In the genomic region with DNA sequence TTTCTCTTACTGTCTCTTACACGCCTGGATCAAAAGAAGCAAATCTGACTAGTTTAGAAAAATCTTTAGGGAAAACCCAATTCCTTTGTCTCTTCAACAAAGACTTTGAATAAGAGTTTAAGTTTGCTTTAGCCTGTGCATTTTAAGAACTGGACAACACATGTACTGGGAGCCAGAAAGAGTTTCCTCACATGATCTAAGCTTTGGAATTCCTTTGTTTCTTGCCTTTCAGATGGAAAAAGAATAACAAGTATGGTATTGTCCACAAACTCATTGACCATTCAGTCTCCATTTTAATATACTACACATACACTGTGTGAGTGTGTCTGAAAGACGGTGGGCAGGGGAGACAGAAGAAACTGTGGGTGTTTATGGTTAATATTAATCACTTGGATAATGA, we compare ENCODE assay signal across 16 cellular contexts.
DNase-seq lines count a peak whose midpoint lies in the region; ATAC-seq and TF ChIP-seq lines count a peak whose summit lies in the region.
"Had no signal": no experiment of that assay in that cellular context is flagged by ENCODE, and none has a peak within 500 bp of the region (broad histone marks: within the 10 kb centered on the region; RNA-seq: fewer than 3 reads in every experiment).

No MANE protein-coding gene starts in this region.

- no peak for DNase-seq in CD4-positive, alpha-beta T cell
- peak in 1 of 2 experiments; percentile 20 for DNase-seq in SJSA1 (ENCODE audit: low read depth in 1 of 2, low spot score in 2 of 2)
- no peak for DNase-seq in endodermal cell
- DNase-seq in nephron progenitor cell: no peak
- DNase-seq in stimulated activated CD4-positive, alpha-beta T cell treated with anti-CD3 and anti-CD28 coated beads, Interleukin-12 subunit alpha, Interleukin-12 subunit beta, amount 100 ng/mL, for 4 hours: no peak
- DNase-seq in DMS 273 treated with DMSO at 0.1 percent for 48 hours (lab: John Stamatoyannopoulos, UW): no peak
- DNase-seq: activated T-cell treated with anti-CD3 and anti-CD28 coated beads, Interleukin-2, amount 50 U/mL, for 1 hour; BE2C; NCI-H2107; stimulated activated CD4-positive, alpha-beta T cell treated with anti-CD3 and anti-CD28 coated beads, Interleukin-4, amount 100 ng/mL, for 1 hour; stimulated activated naive CD4-positive, alpha-beta T cell; WERI-Rb-1 had no signal

- no peaks in the 10 kb centered on the region for H3K9me3 Mint-ChIP-seq in CD4-positive, alpha-beta T cell
- H3K9me3 Mint-ChIP-seq in endodermal cell (no peaks in the 10 kb centered on the region), nephron progenitor cell (peaks cover 3% of the 10 kb centered on the region)

- ATAC-seq in CD4-positive, alpha-beta T cell (ENCODE audit: poor library complexity): no peak
- no peak for ATAC-seq in GM18873 (IDR thresholded peaks at IDR 0.05; ENCODE audit: low FRiP score, unreplicated experiment)
- no peak for ATAC-seq in GM19351 (IDR thresholded peaks at IDR 0.05; ENCODE audit: unreplicated experiment)
- ATAC-seq: HCT116 had no signal

- intact Hi-C loops in CD4-positive, alpha-beta T cell (cut with DNase I, micrococcal nuclease): loop anchor here in 1 of 2 experiments (5.0 kb wide), 1 partner anchor 60 kb away; no protein-coding TSS in a partner anchor

- peaks cover 91% of the 10 kb centered on the region for H3K4me1 Mint-ChIP-seq in CD4-positive, alpha-beta T cell (ENCODE audit: low read depth)
- H3K4me1 Mint-ChIP-seq in endodermal cell: peaks cover 23% of the 10 kb centered on the region
- H3K4me1 Mint-ChIP-seq in nephron progenitor cell: peaks cover 38% of the 10 kb centered on the region

- no peaks in the 10 kb centered on the region for H3K27me3 ChIP-seq in CD4-positive, alpha-beta T cell (ENCODE audit: control insufficient read depth, insufficient read depth, low read length)
- H3K27me3 ChIP-seq in SJSA1 (replicated peaks) (no peaks in the 10 kb centered on the region), endodermal cell (ENCODE audit: control insufficient read depth, insufficient read depth, low read length, poor library complexity, severe bottlenecking) (no peaks in the 10 kb centered on the region)
- H3K27me3 ChIP-seq: BE2C had no signal

- peaks cover 51% of the 10 kb centered on the region for H3K36me3 Mint-ChIP-seq in CD4-positive, alpha-beta T cell (ENCODE audit: low read depth)
- H3K36me3 Mint-ChIP-seq in endodermal cell (ENCODE audit: low read depth): no peaks in the 10 kb centered on the region
- peaks cover 12% of the 10 kb centered on the region for H3K36me3 Mint-ChIP-seq in nephron progenitor cell (ENCODE audit: low read depth)

- H3K4me3 ChIP-seq in SJSA1: no peak overlapping the region
- no peak overlapping the region for H3K4me3 ChIP-seq in endodermal cell (ENCODE audit: low read length)
- H3K4me3 ChIP-seq: lung had no signal

- no peaks in the 10 kb centered on the region for H3K9me3 ChIP-seq in CD4-positive, alpha-beta T cell (ENCODE audit: control insufficient read depth, low read length)
- no peaks in the 10 kb centered on the region for H3K9me3 ChIP-seq in SJSA1 (replicated peaks)
- H3K9me3 ChIP-seq in endodermal cell (ENCODE audit: control insufficient read depth, low read length): no peaks in the 10 kb centered on the region
- H3K9me3 ChIP-seq: BE2C had no signal

- no peaks in the 10 kb centered on the region for H3K27me3 Mint-ChIP-seq in CD4-positive, alpha-beta T cell
- no peaks in the 10 kb centered on the region for H3K27me3 Mint-ChIP-seq in endodermal cell (ENCODE audit: insufficient read depth)
- no peaks in the 10 kb centered on the region for H3K27me3 Mint-ChIP-seq in nephron progenitor cell (ENCODE audit: low read depth, poor library complexity)

- POLR2A ChIA-PET in CD4-positive, alpha-beta T cell (lab: Charles Lee): interaction anchor here (1.1 to 1.2 kb wide), 2 partner anchors 63 to 68 kb away, joined by 3 read pairs; no protein-coding TSS in a partner anchor

- H3K36me3 ChIP-seq in SJSA1 (no peaks in the 10 kb centered on the region), endodermal cell (ENCODE audit: control insufficient read depth, insufficient read depth, low read length) (no peaks in the 10 kb centered on the region)
- H3K36me3 ChIP-seq: BE2C, WERI-Rb-1 had no signal

- H3K4me1 ChIP-seq in SJSA1 (replicated peaks) (peaks cover 17% of the 10 kb centered on the region), endodermal cell (ENCODE audit: control insufficient read depth, insufficient read depth, low read length) (peaks cover 5% of the 10 kb centered on the region)

- H3K27ac ChIP-seq in CD4-positive, alpha-beta T cell (ENCODE audit: low read depth, low read length): no peak overlapping the region
- H3K27ac ChIP-seq in SJSA1 (peak overlapping the region; percentile 48), endodermal cell (ENCODE audit: low read depth, low read length) (peak overlapping the region; percentile 93)
- H3K27ac ChIP-seq: WERI-Rb-1 had no signal

- H3K4me3 Mint-ChIP-seq in CD4-positive, alpha-beta T cell: no peak overlapping the region
- H3K4me3 Mint-ChIP-seq in endodermal cell: no peak overlapping the region
- no peak overlapping the region for H3K4me3 Mint-ChIP-seq in nephron progenitor cell

- no peak for TF ChIP-seq CTCF in CD4-positive, alpha-beta T cell (IDR thresholded peaks at IDR 0.05)
- TF ChIP-seq CTCF in endodermal cell (conservative IDR thresholded peaks at IDR 0.05) (no peak), nephron progenitor cell (IDR thresholded peaks at IDR 0.05) (no peak)

- CTCF ChIA-PET in CD4-positive, alpha-beta T cell (lab: Charles Lee): interaction anchor here (1.1 kb wide), 1 partner anchor 205 kb away, joined by 9 read pairs; the partner anchor contains the start of gene MAML2

- H3K9ac ChIP-seq in endodermal cell (ENCODE audit: extremely low read depth, low read length, poor library complexity, severe bottlenecking): no peak overlapping the region

- 86% methylated on average over 1 of the region's 2 CpGs; no CpG with 5 or more reads in 1 of the 2 experiments for WGBS in endodermal cell (ENCODE audit: insufficient coverage in 1 of 2, insufficient read length in 1 of 2), 2 experiments

- peak overlapping the region; percentile 73 for H3K27ac Mint-ChIP-seq in CD4-positive, alpha-beta T cell
- H3K27ac Mint-ChIP-seq in endodermal cell (peak overlapping the region; percentile 62), nephron progenitor cell (peak overlapping the region; percentile 95)
